ENCODE assay signal across 8 cellular contexts in the genomic region with DNA sequence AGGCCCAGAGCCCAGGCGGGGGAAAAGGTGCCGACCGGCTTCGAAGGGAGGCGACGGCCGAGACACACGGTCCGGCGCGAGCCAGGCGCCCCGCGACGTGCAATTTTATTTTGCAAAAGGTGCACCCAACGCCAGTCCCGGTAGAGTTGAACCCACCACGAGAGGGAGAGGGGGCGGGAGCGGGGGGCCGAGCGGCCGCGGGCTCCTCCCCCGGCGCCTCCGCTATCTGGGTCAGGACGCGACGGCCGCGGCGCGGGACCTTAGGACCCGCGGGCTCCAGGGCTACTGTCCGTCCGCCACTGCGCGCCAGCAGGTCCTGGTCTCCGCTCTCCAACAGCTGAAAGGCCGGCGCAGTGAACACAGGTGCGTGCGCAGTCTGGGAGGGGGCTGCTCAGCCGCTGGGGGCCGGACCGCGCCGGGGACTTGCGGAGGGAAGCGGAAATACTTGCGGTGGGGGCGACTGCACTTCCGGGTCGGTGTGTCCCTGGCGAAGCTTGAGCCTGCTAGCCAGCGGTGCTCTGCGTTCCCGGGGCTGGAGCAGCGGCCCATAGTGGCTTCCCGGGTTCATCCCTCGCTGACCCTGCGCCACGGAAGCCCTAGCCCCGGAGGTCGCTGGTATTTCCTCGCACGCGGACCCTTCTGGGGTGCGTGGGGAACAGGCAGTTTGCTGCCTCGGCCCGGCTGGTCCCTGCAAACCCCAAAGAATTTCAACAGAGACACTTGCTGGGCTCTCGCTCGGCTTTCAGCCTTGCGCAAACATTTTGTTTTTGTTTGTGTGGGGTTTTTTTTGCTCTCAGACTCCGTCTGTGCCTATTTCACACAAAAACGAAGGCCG. TPM values are rescaled to one million over a fixed set of nuclear protein-coding genes. Genes with fewer than 3 reads are reported as not detected.
DNase-seq lines count a peak whose midpoint lies in the region; ATAC-seq and TF ChIP-seq lines count a peak whose summit lies in the region.

A gene with protein sequence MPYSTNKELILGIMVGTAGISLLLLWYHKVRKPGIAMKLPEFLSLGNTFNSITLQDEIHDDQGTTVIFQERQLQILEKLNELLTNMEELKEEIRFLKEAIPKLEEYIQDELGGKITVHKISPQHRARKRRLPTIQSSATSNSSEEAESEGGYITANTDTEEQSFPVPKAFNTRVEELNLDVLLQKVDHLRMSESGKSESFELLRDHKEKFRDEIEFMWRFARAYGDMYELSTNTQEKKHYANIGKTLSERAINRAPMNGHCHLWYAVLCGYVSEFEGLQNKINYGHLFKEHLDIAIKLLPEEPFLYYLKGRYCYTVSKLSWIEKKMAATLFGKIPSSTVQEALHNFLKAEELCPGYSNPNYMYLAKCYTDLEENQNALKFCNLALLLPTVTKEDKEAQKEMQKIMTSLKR (plus strand): TSS at position 225 of the 835 bp plus-strand sequence. CDS start 3,991 bp downstream, outside the sequence.

- peak within 1 kb of the TSS; percentile 85 for H3K4me3 ChIP-seq in HUES48 (ENCODE audit: low read depth, low read length)
- H3K4me3 ChIP-seq in mucosa of rectum (ENCODE audit: low read length in 2 of 2): peak within 1 kb of the TSS; percentile 90 to 93

- H3K9me3 ChIP-seq in HUES48 (ENCODE audit: control insufficient read depth, insufficient read depth, low read length) (no peaks in the 10 kb centered on the region), mucosa of rectum (ENCODE audit: control insufficient read depth in 2 of 2, low read length in 2 of 2) (no peaks in the 10 kb centered on the region)

- TF ChIP-seq POLR2A in erythroblast (IDR thresholded peaks at IDR 0.05; ENCODE audit: low read length): peak; percentile 91

- in situ Hi-C loops in Caki2 (cut with HindIII; ENCODE audit: low pct_unique_long_range_greater_than_20kb, low sequenced_read_pairs): no loop called here

- H3K9ac ChIP-seq in HUES48 (ENCODE audit: low read depth, low read length): peak within 1 kb of the TSS; percentile 71
- H3K9ac ChIP-seq in mucosa of rectum (ENCODE audit: low read depth in 1 of 2, low read length in 2 of 2): peak within 1 kb of the TSS; percentile 88 to 90

- DNase-seq in Caki2 (ENCODE audit: low read depth) (peak; percentile 92), OCI-M1 (lab: John Stamatoyannopoulos, UW) (peak; percentile 93), activated T-cell treated with anti-CD3 and anti-CD28 coated beads for 48 hours (ENCODE audit: low read depth) (peak; percentile 77), erythroblast (lab: John Stamatoyannopoulos, UW) (peak; percentile 92 to 94)
- peak; percentile 88 for DNase-seq in stimulated activated CD8-positive, alpha-beta memory T cell treated with anti-CD3 and anti-CD28 coated beads, Interleukin-4, amount 100 ng/mL, for 48 hours

- peak; percentile 78 for ATAC-seq in GM21381 (IDR thresholded peaks at IDR 0.05; ENCODE audit: unreplicated experiment)

- H3K4me1 ChIP-seq in HUES48 (ENCODE audit: control insufficient read depth, insufficient read depth, low read length): peaks cover 7% of the 10 kb centered on the region
- H3K4me1 ChIP-seq in mucosa of rectum (ENCODE audit: control insufficient read depth in 2 of 2, insufficient read depth in 2 of 2, low read length in 2 of 2): peaks cover 19 to 36% of the 10 kb centered on the region in 2 donors

- H3K27me3 ChIP-seq in HUES48 (ENCODE audit: control insufficient read depth, insufficient read depth, low read length) (no peaks in the 10 kb centered on the region), mucosa of rectum (ENCODE audit: control insufficient read depth in 2 of 2, insufficient read depth in 2 of 2, low read length in 2 of 2) (no peaks in the 10 kb centered on the region)

- H3K36me3 ChIP-seq in HUES48 (ENCODE audit: control insufficient read depth, insufficient read depth, low read length): no peaks in the 10 kb centered on the region
- no peaks in the 10 kb centered on the region for H3K36me3 ChIP-seq in mucosa of rectum (ENCODE audit: control insufficient read depth in 2 of 2, insufficient read depth in 2 of 2, low read length in 2 of 2)

- H3K27ac ChIP-seq in HUES48 (ENCODE audit: low read depth, low read length) (peak within 1 kb of the TSS; percentile 91), mucosa of rectum (ENCODE audit: low read depth in 2 of 2, low read length in 2 of 2) (peak within 1 kb of the TSS; percentile 90 to 92)

RNA-seq across cellular contexts. Expression of the gene that starts here (rescaled TPM):
- total RNA-seq in Caki2 (2014; rRNA removed; shearing (Covaris generic); ENCODE audit: low replicate concordance): 1.9 and 4.8 TPM in 2 replicates

Comparison
In these comparisons a context has a peak if more than half of its experiments do, and no peak if none do; other contexts are left out.
1. Peak in every context shown above with its lines: DNase-seq, ATAC-seq, H3K4me3 ChIP-seq and H3K27ac ChIP-seq.